In the genomic region with DNA sequence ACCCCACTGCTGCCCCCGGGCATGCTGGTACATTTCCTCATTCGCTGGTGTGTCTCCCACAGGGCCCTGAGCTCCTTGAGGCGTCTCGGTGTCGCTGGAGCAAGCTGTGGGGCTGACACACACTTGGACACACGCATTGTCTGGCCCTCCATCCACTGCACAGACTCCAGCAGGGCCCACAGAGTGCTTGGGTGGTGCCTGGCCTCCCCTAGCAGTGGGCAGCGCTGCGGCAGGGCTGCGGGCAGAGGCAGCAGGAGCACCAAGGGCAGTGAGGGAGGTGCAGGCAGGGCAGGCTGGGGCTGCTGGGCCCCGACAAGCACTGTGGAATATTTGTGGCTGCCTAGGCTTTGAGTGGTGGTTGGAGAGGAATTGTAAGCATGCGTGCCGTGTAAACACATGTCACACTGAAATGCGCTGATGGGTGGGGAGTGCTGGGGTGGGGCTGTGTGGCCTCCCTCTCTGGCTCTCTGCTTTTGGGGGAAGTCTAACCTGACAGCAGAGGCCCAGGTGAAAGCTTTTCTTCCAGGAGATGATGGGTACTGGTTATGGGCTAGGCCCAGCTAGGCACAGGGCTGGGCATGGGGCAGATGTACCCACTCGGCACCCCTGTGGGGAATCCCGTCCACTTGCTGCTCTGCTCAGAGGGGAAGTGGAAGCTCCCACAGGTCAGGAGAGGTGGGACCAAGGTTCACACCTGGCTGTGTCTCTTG, we compare ENCODE assay signal across 13 cellular contexts. TPM values are rescaled to one million over a fixed set of nuclear protein-coding genes. Genes with fewer than 3 reads are reported as not detected.
DNase-seq lines count a peak whose midpoint lies in the region; ATAC-seq and TF ChIP-seq lines count a peak whose summit lies in the region.
"Had no signal": no experiment of that assay in that cellular context is flagged by ENCODE, and none has a peak within 500 bp of the region (broad histone marks: within the 10 kb centered on the region; RNA-seq: fewer than 3 reads in every experiment).

No MANE protein-coding gene starts in this region.

- WGBS in esophagus muscularis mucosa: 46% methylated on average over 15 of the region's 15 CpGs

- no peaks in the 10 kb centered on the region for H3K36me3 ChIP-seq in esophagus muscularis mucosa
- H3K36me3 ChIP-seq: BLaER1 treated with 17β-estradiol and CSF1 and Interleukin-3, amounts not matched to agents 10 nM and 100 nM; thoracic aorta had no signal

- peak; percentile 24 for TF ChIP-seq EP300 in esophagus muscularis mucosa (IDR thresholded peaks at IDR 0.05)

- DNase-seq in AG04449 (ENCODE audit: low read depth, low spot score): peak; percentile 65
- DNase-seq in LoVo (ENCODE audit: low spot score): peak; percentile 11
- DNase-seq in esophagus muscularis mucosa (ENCODE audit: extremely low spot score): no peak
- no peak for DNase-seq in DMS114 treated with DMSO at 0.1 percent for 48 hours (lab: John Stamatoyannopoulos, UW; ENCODE audit: unreplicated experiment)
- no peak for DNase-seq in activated CD4-positive, alpha-beta T cell treated with anti-CD3 and anti-CD28 coated beads, Interleukin-2, amount 50 U/mL, for 1 hour
- DNase-seq: NCI-H187 had no signal

- H3K27ac Mint-ChIP-seq in nephron: peak overlapping the region; percentile 11 to 50 (median 35)
- H3K27ac Mint-ChIP-seq in stimulated activated memory B cell treated with anti-CD40 and anti-IgM and Interleukin-4, amounts not matched to agents 10 μg/mL and 1 μg/mL and 100 μg/mL, for 72 hours: no peak overlapping the region

- intact Hi-C loops in esophagus muscularis mucosa (cut with DNase I): no loop called here

- H3K27me3 Mint-ChIP-seq in nephron (ENCODE audit: low read depth): peaks cover 34% of the 10 kb centered on the region
- peaks cover 12% of the 10 kb centered on the region for H3K27me3 Mint-ChIP-seq in stimulated activated memory B cell treated with anti-CD40 and anti-IgM and Interleukin-4, amounts not matched to agents 10 μg/mL and 1 μg/mL and 100 μg/mL, for 72 hours

- peak overlapping the region; percentile 53 to 86 (median 78) for H3K27ac ChIP-seq in esophagus muscularis mucosa (replicated peaks in 1 of 4)
- H3K27ac ChIP-seq: BLaER1 treated with 17β-estradiol and CSF1 and Interleukin-3, amounts not matched to agents 10 nM and 100 nM had no signal

- no peaks in the 10 kb centered on the region for H3K9me3 Mint-ChIP-seq in nephron
- H3K9me3 Mint-ChIP-seq in stimulated activated memory B cell treated with anti-CD40 and anti-IgM and Interleukin-4, amounts not matched to agents 10 μg/mL and 1 μg/mL and 100 μg/mL, for 72 hours: no peaks in the 10 kb centered on the region

- ATAC-seq in stimulated activated memory B cell treated with anti-CD40 and anti-IgM and Interleukin-4, amounts not matched to agents 10 μg/mL and 1 μg/mL and 100 μg/mL, for 72 hours: no peak
- no peak for ATAC-seq in GM18907 (IDR thresholded peaks at IDR 0.05; ENCODE audit: unreplicated experiment)
- ATAC-seq: Right ventricle myocardium inferior had no signal

- peaks cover 13 to 79% (median 67%) of the 10 kb centered on the region in 4 donors for H3K4me1 ChIP-seq in esophagus muscularis mucosa

- TF ChIP-seq CTCF in AG04449 (IDR thresholded peaks at IDR 0.05; ENCODE audit: insufficient read depth, low read length, missing control alignments) (peak; percentile 1), esophagus muscularis mucosa (IDR thresholded peaks at IDR 0.05) (no peak), nephron (IDR thresholded peaks at IDR 0.05; ENCODE audit: unreplicated experiment in 3 of 3) (no peak)

- no peaks in the 10 kb centered on the region for H3K27me3 ChIP-seq in esophagus muscularis mucosa
- H3K27me3 ChIP-seq: dorsolateral prefrontal cortex had no signal

- H3K9me3 ChIP-seq in esophagus muscularis mucosa: no peaks in the 10 kb centered on the region
- H3K9me3 ChIP-seq: BLaER1 treated with 17β-estradiol and CSF1 and Interleukin-3, amounts not matched to agents 10 nM and 100 nM; thoracic aorta had no signal

- H3K4me3 Mint-ChIP-seq in nephron: no peak overlapping the region
- no peak overlapping the region for H3K4me3 Mint-ChIP-seq in stimulated activated memory B cell treated with anti-CD40 and anti-IgM and Interleukin-4, amounts not matched to agents 10 μg/mL and 1 μg/mL and 100 μg/mL, for 72 hours

- H3K4me3 ChIP-seq in AG04449 (ENCODE audit: low read depth, low read length): no peak overlapping the region
- no peak overlapping the region for H3K4me3 ChIP-seq in esophagus muscularis mucosa
- H3K4me3 ChIP-seq: BLaER1 treated with 17β-estradiol and CSF1 and Interleukin-3, amounts not matched to agents 10 nM and 100 nM; dorsolateral prefrontal cortex; thoracic aorta had no signal

- H3K36me3 Mint-ChIP-seq in nephron (ENCODE audit: low read depth): no peaks in the 10 kb centered on the region
- no peaks in the 10 kb centered on the region for H3K36me3 Mint-ChIP-seq in stimulated activated memory B cell treated with anti-CD40 and anti-IgM and Interleukin-4, amounts not matched to agents 10 μg/mL and 1 μg/mL and 100 μg/mL, for 72 hours

- peaks cover 59% of the 10 kb centered on the region for H3K4me1 Mint-ChIP-seq in nephron
- H3K4me1 Mint-ChIP-seq in stimulated activated memory B cell treated with anti-CD40 and anti-IgM and Interleukin-4, amounts not matched to agents 10 μg/mL and 1 μg/mL and 100 μg/mL, for 72 hours: no peaks in the 10 kb centered on the region

- TF ChIP-seq POLR2A in esophagus muscularis mucosa (IDR thresholded peaks at IDR 0.05; ENCODE audit: low read depth): no peak

- CTCF ChIA-PET in AG04449 (lab: Yijun Ruan, JAX): interaction anchor here (1.2 to 2.7 kb wide), 2 partner anchors 11 to 20 kb away, joined by 3 to 9 read pairs; no protein-coding TSS in a partner anchor

- POLR2A ChIA-PET in AG04449 (lab: Yijun Ruan, JAX): interaction anchor here (0.7 to 2.4 kb wide), 2 partner anchors 11 to 51 kb away, joined by 3 to 6 read pairs; no protein-coding TSS in a partner anchor

RNA-seq across cellular contexts. Expression of gene HS6ST1, which starts 55.5 kb away (rescaled TPM):
- total RNA-seq in esophagus muscularis mucosa: 10 to 100 TPM; 17.4 to 62.2 (median 38.5) TPM

Comparison
In these comparisons a context has a peak if more than half of its experiments do, and no peak if none do; other contexts are left out.
1. DNase-seq: peak in AG04449 (single experiment) and LoVo (single experiment); none in esophagus muscularis mucosa (single experiment), DMS114 treated with DMSO at 0.1 percent for 48 hours (single experiment) and activated CD4-positive, alpha-beta T cell treated with anti-CD3 and anti-CD28 coated beads, Interleukin-2, amount 50 U/mL, for 1 hour (single experiment).